ENCODE assay signal across 23 cellular contexts in genomic region chr1:98921817-98922216, GRCh38.
DNase-seq lines count a peak whose midpoint lies in the region; ATAC-seq and TF ChIP-seq lines count a peak whose summit lies in the region.
"Had no signal": no experiment of that assay in that cellular context is flagged by ENCODE, and none has a peak within 500 bp of the region (broad histone marks: within the 10 kb centered on the region; RNA-seq: fewer than 3 reads in every experiment).

No MANE protein-coding gene starts in this region.

- H3K27me3 ChIP-seq in foreskin keratinocyte: no peaks in the 10 kb centered on the region

- ATAC-seq in foreskin keratinocyte: peak; percentile 81
- no peak for ATAC-seq in stimulated activated memory B cell treated with anti-CD40 and anti-IgM and Interleukin-4, amounts not matched to agents 10 μg/mL and 1 μg/mL and 100 μg/mL, for 72 hours
- ATAC-seq: HCT116, K562, Panc1, T-cell had no signal

- peak; percentile 5 to 33 for DNase-seq in T47D (ENCODE audit: low read depth in 1 of 2, low spot score in 1 of 2)
- no peak for DNase-seq in MCF 10A (ENCODE audit: unreplicated experiment)
- DNase-seq in HS-5 (ENCODE audit: low read depth): peak; percentile 58
- no peak for DNase-seq in SK-N-MC (ENCODE audit: low read depth, low spot score)
- peak; percentile 83 to 91 for DNase-seq in foreskin keratinocyte
- DNase-seq in DMS 273 treated with DMSO at 0.1 percent for 48 hours (lab: John Stamatoyannopoulos, UW): no peak
- DNase-seq in osteocyte (ENCODE audit: extremely low spot score, unreplicated experiment): no peak
- DNase-seq: CD8-positive, alpha-beta memory T cell; DMS53; GOT3; NCI-H1092 treated with DMSO at 0.1 percent for 48 hours; NCI-H1436 treated with DMSO at 0.1 percent for 48 hours; NCI-H2029; NCI-H226; NCI-H510A treated with DMSO at 0.1 percent for 48 hours; NCI-H748 treated with DMSO at 0.1 percent for 48 hours; NK-92 treated with Interleukin-12 subunit alpha and Interleukin-12 subunit beta, amount 100 ng/mL, for 24 hours; T-cell had no signal

- intact Hi-C loops in MCF 10A (cut with micrococcal nuclease): no loop called here

- H3K27ac ChIP-seq in SK-N-MC: 0 out of 2 replicates have a peak overlapping the region, but pooled peaks have one; percentile 16
- H3K27ac ChIP-seq in foreskin keratinocyte: no peak overlapping the region
- H3K27ac ChIP-seq: C4-2B had no signal

- H3K9me3 Mint-ChIP-seq in MCF 10A (ENCODE audit: unreplicated experiment): no peaks in the 10 kb centered on the region
- H3K9me3 Mint-ChIP-seq in osteocyte (ENCODE audit: unreplicated experiment): no peaks in the 10 kb centered on the region
- no peaks in the 10 kb centered on the region for H3K9me3 Mint-ChIP-seq in stimulated activated memory B cell treated with anti-CD40 and anti-IgM and Interleukin-4, amounts not matched to agents 10 μg/mL and 1 μg/mL and 100 μg/mL, for 72 hours
- H3K9me3 Mint-ChIP-seq: CD8-positive, alpha-beta memory T cell; T-cell had no signal

- no peaks in the 10 kb centered on the region for H3K36me3 ChIP-seq in SK-N-MC (ENCODE audit: insufficient read depth, low read length)

- BruUV-seq in MCF 10A (replicated peaks; lab: Mats Ljungman, UMichigan): no TSS peak

- POLR2A ChIA-PET in MCF 10A (lab: Yijun Ruan, JAX): no interaction called here

- TF ChIP-seq CTCF in MCF 10A (IDR thresholded peaks at IDR 0.05; ENCODE audit: unreplicated experiment) (no peak), foreskin keratinocyte (conservative IDR thresholded peaks at IDR 0.05) (no peak), osteocyte (IDR thresholded peaks at IDR 0.05) (no peak)

- CTCF ChIA-PET in MCF 10A (lab: Yijun Ruan, JAX): no interaction called here

- no peak overlapping the region for H3K27ac Mint-ChIP-seq in MCF 10A (ENCODE audit: low read depth, unreplicated experiment)
- H3K27ac Mint-ChIP-seq in osteocyte (ENCODE audit: unreplicated experiment): no peak overlapping the region
- no peak overlapping the region for H3K27ac Mint-ChIP-seq in stimulated activated memory B cell treated with anti-CD40 and anti-IgM and Interleukin-4, amounts not matched to agents 10 μg/mL and 1 μg/mL and 100 μg/mL, for 72 hours
- H3K27ac Mint-ChIP-seq: CD8-positive, alpha-beta memory T cell; T-cell had no signal

- no peaks in the 10 kb centered on the region for H3K4me1 Mint-ChIP-seq in MCF 10A (ENCODE audit: insufficient read depth, unreplicated experiment)
- H3K4me1 Mint-ChIP-seq in osteocyte (ENCODE audit: unreplicated experiment): peaks cover 9% of the 10 kb centered on the region
- H3K4me1 Mint-ChIP-seq in stimulated activated memory B cell treated with anti-CD40 and anti-IgM and Interleukin-4, amounts not matched to agents 10 μg/mL and 1 μg/mL and 100 μg/mL, for 72 hours: no peaks in the 10 kb centered on the region

- no peak overlapping the region for H3K9ac ChIP-seq in SK-N-MC (ENCODE audit: insufficient read length)

- H3K4me3 Mint-ChIP-seq in MCF 10A (ENCODE audit: unreplicated experiment): no peak overlapping the region
- H3K4me3 Mint-ChIP-seq in osteocyte (ENCODE audit: unreplicated experiment): no peak overlapping the region
- no peak overlapping the region for H3K4me3 Mint-ChIP-seq in stimulated activated memory B cell treated with anti-CD40 and anti-IgM and Interleukin-4, amounts not matched to agents 10 μg/mL and 1 μg/mL and 100 μg/mL, for 72 hours
- H3K4me3 Mint-ChIP-seq: CD8-positive, alpha-beta memory T cell; T-cell had no signal

- H3K4me3 ChIP-seq in SK-N-MC: no peak overlapping the region
- H3K4me3 ChIP-seq: K562 had no signal

- peaks cover 22% of the 10 kb centered on the region for H3K4me1 ChIP-seq in foreskin keratinocyte

- H3K36me3 Mint-ChIP-seq in MCF 10A (ENCODE audit: insufficient read depth, unreplicated experiment) (no peaks in the 10 kb centered on the region), osteocyte (ENCODE audit: unreplicated experiment) (no peaks in the 10 kb centered on the region)
- no peaks in the 10 kb centered on the region for H3K36me3 Mint-ChIP-seq in stimulated activated memory B cell treated with anti-CD40 and anti-IgM and Interleukin-4, amounts not matched to agents 10 μg/mL and 1 μg/mL and 100 μg/mL, for 72 hours
- H3K36me3 Mint-ChIP-seq: T-cell had no signal

- H3K9me3 ChIP-seq in SK-N-MC (ENCODE audit: low read depth, low read length): no peaks in the 10 kb centered on the region

- in situ Hi-C loops in T47D (cut with HindIII; ENCODE audit: low pct_unique_long_range_greater_than_20kb, low sequenced_read_pairs): no loop called here

- H3K27me3 Mint-ChIP-seq in MCF 10A (ENCODE audit: insufficient read depth, unreplicated experiment) (no peaks in the 10 kb centered on the region), osteocyte (ENCODE audit: unreplicated experiment) (no peaks in the 10 kb centered on the region)
- no peaks in the 10 kb centered on the region for H3K27me3 Mint-ChIP-seq in stimulated activated memory B cell treated with anti-CD40 and anti-IgM and Interleukin-4, amounts not matched to agents 10 μg/mL and 1 μg/mL and 100 μg/mL, for 72 hours
- H3K27me3 Mint-ChIP-seq: CD8-positive, alpha-beta memory T cell; T-cell had no signal

Comparison
In these comparisons a context has a peak if more than half of its experiments do, and no peak if none do; other contexts are left out.
1. DNase-seq: peak in T47D (2 of 2), HS-5 (single experiment) and foreskin keratinocyte (2 of 2); none in MCF 10A (single experiment), SK-N-MC (single experiment), DMS 273 treated with DMSO at 0.1 percent for 48 hours (single experiment) and osteocyte (single experiment).